ENCODE assay signal across 28 cellular contexts in genomic region chr4:21898101-21898500, GRCh38. TPM values are rescaled to one million over a fixed set of nuclear protein-coding genes. Genes with fewer than 3 reads are reported as not detected.
"Had no signal": no experiment of that assay in that cellular context is flagged by ENCODE, and none has a peak within 500 bp of the region (broad histone marks: within the 10 kb centered on the region; RNA-seq: fewer than 3 reads in every experiment).

No MANE protein-coding gene starts in this region.

- H3K27ac ChIP-seq: ascending aorta, body of pancreas, SJSA1 had no signal

- H3K9me3 Mint-ChIP-seq: activated B cell treated with CpG ODN at 0.5 μM for 24 hours had no signal

- H3K36me3 ChIP-seq: ascending aorta, SJSA1 had no signal

- H3K27ac Mint-ChIP-seq: activated B cell treated with CpG ODN at 0.5 μM for 24 hours; activated CD4-positive, alpha-beta T cell treated with anti-CD3 and anti-CD28 coated beads, Interleukin-2, amount 10 ng/mL, durations not matched to agents 24 days and 14 days; activated CD8-positive, alpha-beta memory T cell treated with anti-CD3 and anti-CD28 coated beads, Interleukin-2, amount 10 ng/mL, durations not matched to agents 7 days and 5 days; activated naive CD4-positive, alpha-beta T cell treated with anti-CD3 and anti-CD28 coated beads, Interleukin-2, amount 50 U/mL, for 72 hours; activated naive CD8-positive, alpha-beta T cell treated with anti-CD3 and anti-CD28 coated beads, Interleukin-2, amount 50 U/mL, for 24 hours; activated T-cell treated with anti-CD3 and anti-CD28 coated beads, Interleukin-2, amount 50 U/mL, for 24 hours; activated T-helper 1 cell treated with anti-CD3 and anti-CD28 coated beads, Interleukin-12 subunit alpha, Interleukin-12 subunit beta, Interleukin-2, Interleukin-4 antibody, amounts not matched to agents 30 ng/mL and 10 ng/mL and 1 ng/mL, durations not matched to agents 14 hours and 24 hours and 36 hours; T-helper 1 cell treated with Interleukin-12 subunit alpha and Interleukin-12 subunit beta and Interleukin-4 antibody, amounts not matched to agents 30 μg/mL and 1 μg/mL, for 36 hours had no signal

- H3K4me3 Mint-ChIP-seq: activated B cell treated with CpG ODN at 0.5 μM for 24 hours; activated CD4-positive, alpha-beta T cell treated with anti-CD3 and anti-CD28 coated beads, Interleukin-2, amount 10 ng/mL, durations not matched to agents 24 days and 14 days; activated CD8-positive, alpha-beta memory T cell treated with anti-CD3 and anti-CD28 coated beads, Interleukin-2, amount 10 ng/mL, durations not matched to agents 7 days and 5 days; activated naive CD8-positive, alpha-beta T cell treated with anti-CD3 and anti-CD28 coated beads, Interleukin-2, amount 50 U/mL, for 24 hours; activated T-cell treated with anti-CD3 and anti-CD28 coated beads, Interleukin-2, amount 50 U/mL, for 24 hours; activated T-helper 1 cell treated with anti-CD3 and anti-CD28 coated beads, Interleukin-12 subunit alpha, Interleukin-12 subunit beta, Interleukin-2, Interleukin-4 antibody, amounts not matched to agents 30 ng/mL and 10 ng/mL and 1 ng/mL, durations not matched to agents 14 hours and 24 hours and 36 hours; central memory CD8-positive, alpha-beta T cell; T-helper 1 cell treated with Interleukin-12 subunit alpha and Interleukin-12 subunit beta and Interleukin-4 antibody, amounts not matched to agents 30 μg/mL and 1 μg/mL, for 36 hours had no signal

- H3K36me3 Mint-ChIP-seq: activated CD8-positive, alpha-beta memory T cell treated with anti-CD3 and anti-CD28 coated beads, Interleukin-2, amount 10 ng/mL, durations not matched to agents 7 days and 5 days; activated naive CD4-positive, alpha-beta T cell treated with anti-CD3 and anti-CD28 coated beads, Interleukin-2, amount 50 U/mL, for 72 hours had no signal

- H3K4me1 Mint-ChIP-seq: activated B cell treated with CpG ODN at 0.5 μM for 24 hours; activated CD4-positive, alpha-beta T cell treated with anti-CD3 and anti-CD28 coated beads, Interleukin-2, amount 10 ng/mL, durations not matched to agents 24 days and 14 days; activated CD8-positive, alpha-beta memory T cell treated with anti-CD3 and anti-CD28 coated beads, Interleukin-2, amount 10 ng/mL, durations not matched to agents 7 days and 5 days; activated naive CD8-positive, alpha-beta T cell treated with anti-CD3 and anti-CD28 coated beads, Interleukin-2, amount 50 U/mL, for 24 hours; central memory CD8-positive, alpha-beta T cell had no signal

- H3K27me3 Mint-ChIP-seq: activated B cell treated with CpG ODN at 0.5 μM for 24 hours; activated CD4-positive, alpha-beta T cell treated with anti-CD3 and anti-CD28 coated beads, Interleukin-2, amount 10 ng/mL, durations not matched to agents 24 days and 14 days; activated CD8-positive, alpha-beta memory T cell treated with anti-CD3 and anti-CD28 coated beads, Interleukin-2, amount 10 ng/mL, durations not matched to agents 7 days and 5 days; activated naive CD8-positive, alpha-beta T cell treated with anti-CD3 and anti-CD28 coated beads, Interleukin-2, amount 50 U/mL, for 24 hours; activated T-cell treated with anti-CD3 and anti-CD28 coated beads, Interleukin-2, amount 50 U/mL, for 24 hours; central memory CD8-positive, alpha-beta T cell had no signal

- H3K4me3 ChIP-seq: ascending aorta, body of pancreas, SJSA1 had no signal

- H3K27me3 ChIP-seq: ascending aorta, body of pancreas, SJSA1 had no signal

- DNase-seq: activated B cell treated with CpG ODN at 0.5 μM for 24 hours; activated CD4-positive, alpha-beta T cell treated with anti-CD3 and anti-CD28 coated beads for 1 hour; activated CD4-positive, alpha-beta T cell treated with anti-CD3 and anti-CD28 coated beads, Interleukin-2, amount 10 ng/mL, durations not matched to agents 24 days and 14 days; activated CD4-positive, alpha-beta T cell treated with anti-CD3 and anti-CD28 coated beads, Interleukin-2, amount 50 U/mL, for 48 hours; activated CD8-positive, alpha-beta memory T cell treated with anti-CD3 and anti-CD28 coated beads, Interleukin-2, amount 10 ng/mL, durations not matched to agents 7 days and 5 days; activated effector memory CD4-positive, alpha-beta T cell treated with Interleukin-2 at 50 U/mL for 16 hours; activated naive CD4-positive, alpha-beta T cell treated with Interleukin-2 at 50 U/mL for 16 hours; activated naive CD8-positive, alpha-beta T cell treated with anti-CD3 and anti-CD28 coated beads, Interleukin-2, amount 50 U/mL, for 24 hours; activated T-cell treated with anti-CD3 and anti-CD28 coated beads, Interleukin-2, amount 50 U/mL, for 24 hours; amniotic stem cell; body of pancreas; NCI-H1092; NCI-H1417 treated with DMSO at 0.1 percent for 48 hours; NCI-H1694; NCI-H2029; NCI-H2107; NCI-H2171 treated with DMSO at 0.1 percent for 48 hours; NCI-H345; NCI-H510A treated with DMSO at 0.1 percent for 48 hours; NCI-H69; PC-3; SHP77 had no signal

- H3K4me1 ChIP-seq: ascending aorta, body of pancreas had no signal

- H3K9me3 ChIP-seq: SJSA1 had no signal

RNA-seq across cellular contexts. Expression of gene KCNIP4, which starts 50.5 kb away (rescaled TPM):
- total RNA-seq: activated B cell treated with CpG ODN at 0.5 μM for 24 hours; activated CD4-positive, alpha-beta T cell treated with anti-CD3 and anti-CD28 coated beads, Interleukin-2, amount 10 ng/mL, durations not matched to agents 24 days and 14 days; activated CD8-positive, alpha-beta memory T cell treated with anti-CD3 and anti-CD28 coated beads, Interleukin-2, amount 10 ng/mL, durations not matched to agents 7 days and 5 days; activated naive CD4-positive, alpha-beta T cell treated with anti-CD3 and anti-CD28 coated beads, Interleukin-2, amount 50 U/mL, for 72 hours; activated T-helper 1 cell treated with anti-CD3 and anti-CD28 coated beads, Interleukin-12 subunit alpha, Interleukin-12 subunit beta, Interleukin-2, Interleukin-4 antibody, amounts not matched to agents 30 ng/mL and 10 ng/mL and 1 ng/mL, durations not matched to agents 14 hours and 24 hours and 36 hours; ascending aorta; body of pancreas; PC-3; SJSA1 had no signal
